ENCODE assay signal across 17 cellular contexts in the genomic region with DNA sequence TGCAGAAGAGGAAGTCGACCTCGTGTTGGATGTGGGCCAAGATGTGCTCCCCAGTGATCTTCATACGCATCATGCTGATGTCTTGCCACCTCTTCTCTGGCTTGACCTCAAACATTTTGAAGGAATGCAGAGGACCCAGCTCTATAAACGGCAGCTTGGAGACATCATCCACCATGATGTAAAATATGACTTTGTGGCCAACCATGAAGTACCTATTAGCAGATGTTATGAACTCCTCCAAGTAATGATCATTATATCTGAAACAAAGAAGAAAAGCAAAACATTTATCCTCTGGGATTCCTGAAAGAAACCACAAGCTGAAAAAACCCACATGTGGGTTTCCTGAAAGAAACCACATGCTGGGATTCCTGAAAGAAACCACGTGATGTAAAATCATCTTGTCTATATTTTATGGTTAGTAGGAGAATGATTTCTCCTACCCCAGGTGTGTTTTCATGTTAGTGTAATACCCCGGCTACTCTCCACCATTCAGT. TPM values are rescaled to one million over a fixed set of nuclear protein-coding genes. Genes with fewer than 3 reads are reported as not detected.
A peak's percentile ranks its signal among the peaks of the same experiment; 100 is the strongest.
DNase-seq lines count a peak whose midpoint lies in the region; ATAC-seq, FAIRE-seq and TF ChIP-seq lines count a peak whose summit lies in the region.
"Had no signal": no experiment of that assay in that cellular context is flagged by ENCODE, and none has a peak within 500 bp of the region (broad histone marks: within the 10 kb centered on the region; RNA-seq: fewer than 3 reads in every experiment).

No MANE protein-coding gene starts in this region.

- no peaks in the 10 kb centered on the region for H3K9me1 ChIP-seq in keratinocyte (ENCODE audit: control insufficient read depth, extremely low read depth, insufficient read depth, low read length)

- dilution Hi-C loops in keratinocyte (cut with MboI; ENCODE audit: extremely low pct_ligation_motif_present, low sequenced_read_pairs), result loop anchor here (10.0 kb wide), 1 partner anchor 77 kb away; no protein-coding TSS in a partner anchor

- H2AFZ ChIP-seq in keratinocyte (ENCODE audit: control insufficient read depth, low read length), result no peak overlapping the region
- H2AFZ ChIP-seq: hepatocyte had no signal

- H3K27ac Mint-ChIP-seq in Calu3 (ENCODE audit: unreplicated experiment), result no peak overlapping the region
- no peak overlapping the region for H3K27ac Mint-ChIP-seq in stimulated activated naive B cell treated with anti-CD40 and anti-IgM and Interleukin-4, amounts not matched to agents 10 μg/mL and 1 μg/mL and 100 μg/mL, for 72 hours
- H3K27ac Mint-ChIP-seq: stimulated activated naive CD8-positive, alpha-beta T cell treated with anti-CD3 and anti-CD28 coated beads, Interleukin-15, Interleukin-2, amounts not matched to agents 100 ng/mL and 50 ng/mL, for 24 hours; WTC11 had no signal

- H3K9me3 Mint-ChIP-seq in Calu3 (ENCODE audit: low read depth, unreplicated experiment), result no peaks in the 10 kb centered on the region
- H3K9me3 Mint-ChIP-seq in stimulated activated naive B cell treated with anti-CD40 and anti-IgM and Interleukin-4, amounts not matched to agents 10 μg/mL and 1 μg/mL and 100 μg/mL, for 72 hours, result no peaks in the 10 kb centered on the region
- H3K9me3 Mint-ChIP-seq: stimulated activated naive CD8-positive, alpha-beta T cell treated with anti-CD3 and anti-CD28 coated beads, Interleukin-15, Interleukin-2, amounts not matched to agents 100 ng/mL and 50 ng/mL, for 24 hours; WTC11 had no signal

- H4K20me1 ChIP-seq in keratinocyte (ENCODE audit: control insufficient read depth, extremely low read depth, insufficient read depth, low read length), result no peaks in the 10 kb centered on the region

- no peak overlapping the region for H3K4me3 ChIP-seq in keratinocyte (ENCODE audit: control insufficient read depth in 2 of 3, extremely low read depth in 1 of 3, insufficient read depth in 2 of 3, low read depth in 1 of 3, low read length in 3 of 3)
- H3K4me3 ChIP-seq: hepatocyte, psoas muscle had no signal

- H3K4me1 Mint-ChIP-seq in Calu3 (ENCODE audit: low read depth, unreplicated experiment), result no peaks in the 10 kb centered on the region
- peaks cover 0 to 1% of the 10 kb centered on the region in 2 donors for H3K4me1 Mint-ChIP-seq in stimulated activated naive B cell treated with anti-CD40 and anti-IgM and Interleukin-4, amounts not matched to agents 10 μg/mL and 1 μg/mL and 100 μg/mL, for 72 hours
- H3K4me1 Mint-ChIP-seq: WTC11 had no signal

- H3K27me3 Mint-ChIP-seq in Calu3 (ENCODE audit: unreplicated experiment), result peaks cover 67% of the 10 kb centered on the region
- peaks cover 11 to 52% of the 10 kb centered on the region in 2 donors for H3K27me3 Mint-ChIP-seq in stimulated activated naive B cell treated with anti-CD40 and anti-IgM and Interleukin-4, amounts not matched to agents 10 μg/mL and 1 μg/mL and 100 μg/mL, for 72 hours

- ATAC-seq in stimulated activated naive B cell treated with anti-CD40 and anti-IgM and Interleukin-4, amounts not matched to agents 10 μg/mL and 1 μg/mL and 100 μg/mL, for 72 hours (replicated peaks), result no peak
- ATAC-seq: psoas muscle, WTC11 had no signal

- H3K4me1 ChIP-seq in keratinocyte (ENCODE audit: control insufficient read depth, extremely low read depth, insufficient read depth, low read length), result peaks cover 6% of the 10 kb centered on the region
- H3K4me1 ChIP-seq: psoas muscle had no signal

- no peaks in the 10 kb centered on the region for H3K36me3 Mint-ChIP-seq in Calu3 (ENCODE audit: insufficient read depth, unreplicated experiment)
- H3K36me3 Mint-ChIP-seq in stimulated activated naive B cell treated with anti-CD40 and anti-IgM and Interleukin-4, amounts not matched to agents 10 μg/mL and 1 μg/mL and 100 μg/mL, for 72 hours, result peaks cover 0 to 4% of the 10 kb centered on the region in 2 donors
- H3K36me3 Mint-ChIP-seq: WTC11 had no signal

- no peaks in the 10 kb centered on the region for H3K9me3 ChIP-seq in keratinocyte (ENCODE audit: control insufficient read depth, low read depth, low read length)
- H3K9me3 ChIP-seq: psoas muscle had no signal

- no peaks in the 10 kb centered on the region for H3K36me3 ChIP-seq in keratinocyte (ENCODE audit: control insufficient read depth in 2 of 2, extremely low read depth in 1 of 2, insufficient read depth in 2 of 2, low read length in 2 of 2)

- H3K79me2 ChIP-seq in keratinocyte (ENCODE audit: control insufficient read depth, insufficient read depth, low read length), result no peaks in the 10 kb centered on the region
- H3K79me2 ChIP-seq: hepatocyte had no signal

- intact Hi-C loops in Calu3 (cut with micrococcal nuclease; ENCODE audit: unreplicated experiment), result no loop called here

- FAIRE-seq in keratinocyte (lab: Jason Lieb, UNC), result peak; percentile 61

- no peak overlapping the region for H3K4me2 ChIP-seq in keratinocyte (ENCODE audit: control insufficient read depth, extremely low read depth, insufficient read depth, low read depth, low read length)
- H3K4me2 ChIP-seq: hepatocyte had no signal

- DNase-seq in AG20443 (ENCODE audit: low spot score) (peak; percentile 60), HS-5 (ENCODE audit: low read depth) (peak; percentile 45), amniotic epithelial cell (ENCODE audit: low read depth) (peak; percentile 71), keratinocyte (ENCODE audit: low read depth, low spot score) (no peak), Calu3 (no peak), SK-N-DZ (ENCODE audit: low spot score) (no peak)
- DNase-seq in stimulated activated naive B cell treated with anti-CD40 and anti-IgM and Interleukin-4, amounts not matched to agents 10 μg/mL and 1 μg/mL and 100 μg/mL, for 72 hours, result no peak
- no peak for DNase-seq in activated naive CD4-positive, alpha-beta T cell treated with Interleukin-2 at 50 U/mL for 16 hours
- DNase-seq: activated CD8-positive, alpha-beta memory T cell treated with anti-CD3 and anti-CD28 coated beads, Interleukin-2, amount 50 U/mL, for 48 hours; aorta; NCI-H146; psoas muscle; SIG-M5; stimulated activated CD4-positive, alpha-beta T cell treated with anti-CD3 and anti-CD28 coated beads, Interleukin-4, amount 100 ng/mL, for 4 hours had no signal

- H3K27ac ChIP-seq in keratinocyte (ENCODE audit: control insufficient read depth, insufficient read depth, low read length), result no peak overlapping the region
- H3K27ac ChIP-seq: hepatocyte, psoas muscle had no signal

- TF ChIP-seq CTCF in keratinocyte (optimal IDR thresholded peaks at IDR 0.05 in 1 of 3, IDR thresholded peaks at IDR 0.05 in 1 of 3, conservative IDR thresholded peaks at IDR 0.05 in 1 of 3; ENCODE audit: extremely low read depth in 1 of 3, insufficient read depth in 2 of 3, low read length in 3 of 3) (no peak), Calu3 (IDR thresholded peaks at IDR 0.05; ENCODE audit: unreplicated experiment) (no peak)

- peaks cover 38% of the 10 kb centered on the region for H3K27me3 ChIP-seq in keratinocyte (ENCODE audit: control insufficient read depth, extremely low read depth, insufficient read depth, low read length)
- H3K27me3 ChIP-seq: hepatocyte had no signal

- CTCF ChIA-PET in Calu3 (lab: Charles Lee), result no interaction called here

- H3K4me3 Mint-ChIP-seq in Calu3 (ENCODE audit: low read depth, unreplicated experiment), result no peak overlapping the region
- H3K4me3 Mint-ChIP-seq in stimulated activated naive B cell treated with anti-CD40 and anti-IgM and Interleukin-4, amounts not matched to agents 10 μg/mL and 1 μg/mL and 100 μg/mL, for 72 hours, result no peak overlapping the region
- H3K4me3 Mint-ChIP-seq: stimulated activated naive CD8-positive, alpha-beta T cell treated with anti-CD3 and anti-CD28 coated beads, Interleukin-15, Interleukin-2, amounts not matched to agents 100 ng/mL and 50 ng/mL, for 24 hours; WTC11 had no signal

- BruUV-seq in Calu3 (replicated peaks; lab: Mats Ljungman, UMichigan), result no TSS peak

- no peak overlapping the region for H3K9ac ChIP-seq in keratinocyte (ENCODE audit: control insufficient read depth, extremely low read depth, insufficient read depth, low read length)

RNA-seq across cellular contexts. Expression of a gene that starts 52.3 kb away (rescaled TPM):
- 0.05 TPM in 1 of 3 replicates, not detected in the others for polyA plus RNA-seq in keratinocyte
- 0.41 TPM for polyA plus RNA-seq in keratinocyte (2011; ENCODE audit: low read depth)
- not detected in 2 replicates for polyA plus RNA-seq in keratinocyte (2011; cell fraction: cytosol; rRNA removed)
- not detected in 2 replicates for polyA plus RNA-seq in keratinocyte (2011; cell fraction: nucleus; rRNA removed)
- 0.20 TPM in 1 of 2 replicates, not detected in the other for polyA plus RNA-seq in keratinocyte (2012; ENCODE audit: low replicate concordance)
- not detected in 3 replicates for polyA minus RNA-seq in keratinocyte
- not detected for polyA minus RNA-seq in keratinocyte (2011; cell fraction: cytosol; rRNA and poly(A)+ RNA removed)
- polyA minus RNA-seq in keratinocyte (2011; cell fraction: nucleus; rRNA and poly(A)+ RNA removed), result not detected in 2 replicates
- total RNA-seq in Calu3 (2022), result not detected in 2 replicates
- not detected in 2 replicates for polyA plus RNA-seq in SK-N-DZ (2014; cell fraction: cytosol; rRNA removed)
- polyA plus RNA-seq in SK-N-DZ (2014; cell fraction: nucleus; rRNA removed), result not detected in 2 replicates
- total RNA-seq: WTC11 had no signal

Comparison
In these comparisons a context has a peak if more than half of its experiments do, and no peak if none do; other contexts are left out.
1. DNase-seq: peak in AG20443 (single experiment), HS-5 (single experiment) and amniotic epithelial cell (single experiment); none in keratinocyte (single experiment), Calu3 (single experiment), SK-N-DZ (single experiment), stimulated activated naive B cell treated with anti-CD40 and anti-IgM and Interleukin-4, amounts not matched to agents 10 μg/mL and 1 μg/mL and 100 μg/mL, for 72 hours (single experiment) and activated naive CD4-positive, alpha-beta T cell treated with Interleukin-2 at 50 U/mL for 16 hours (single experiment).